8 cellular contexts compared by ENCODE assay signal in genomic region chr2:132146774-132147173, GRCh38. TPM values are rescaled to one million over a fixed set of nuclear protein-coding genes. Genes with fewer than 3 reads are reported as not detected.
DNase-seq lines count a peak whose midpoint lies in the region; ATAC-seq and TF ChIP-seq lines count a peak whose summit lies in the region.
"Not testable (repeated sequence)": the region's sequence is repeated elsewhere in the genome, so short reads cannot be mapped to it uniquely, and the experiment has no call there.

No MANE protein-coding gene starts in this region.

- not testable (repeated sequence) for H3K36me3 Mint-ChIP-seq in osteocyte (ENCODE audit: unreplicated experiment)

- not testable (repeated sequence) for H3K4me1 ChIP-seq in upper lobe of left lung

- not testable (repeated sequence) for TF ChIP-seq EP300 in upper lobe of left lung (IDR thresholded peaks at IDR 0.05)

- H3K27ac ChIP-seq in WERI-Rb-1; caudate nucleus (ENCODE audit: low read depth, low read length); upper lobe of left lung: not testable (repeated sequence)

- not testable (repeated sequence) for ATAC-seq in upper lobe of left lung (ENCODE audit: low FRiP score in 2 of 2)

- TF ChIP-seq POLR2A in upper lobe of left lung (IDR thresholded peaks at IDR 0.05), result not testable (repeated sequence)

- not testable (repeated sequence) for H3K4me3 ChIP-seq in WERI-Rb-1 (ENCODE audit: low read depth, low read length); upper lobe of left lung

- H3K27me3 Mint-ChIP-seq in osteocyte (ENCODE audit: unreplicated experiment), result not testable (repeated sequence)

- not testable (repeated sequence) for H3K27ac Mint-ChIP-seq in osteocyte (ENCODE audit: unreplicated experiment)

- not testable (repeated sequence) for H3K27me3 ChIP-seq in WERI-Rb-1 (ENCODE audit: insufficient read depth, low read depth, severe bottlenecking); upper lobe of left lung

- H3K9me3 ChIP-seq in WERI-Rb-1 (ENCODE audit: severe bottlenecking); upper lobe of left lung: not testable (repeated sequence)

- not testable (repeated sequence) for H3K4me3 Mint-ChIP-seq in osteocyte (ENCODE audit: unreplicated experiment)

- TF ChIP-seq CTCF in WERI-Rb-1 (IDR thresholded peaks at IDR 0.05; ENCODE audit: low read depth, low read length) (peak; percentile 55), osteocyte (IDR thresholded peaks at IDR 0.05) (peak; percentile 67), upper lobe of left lung (IDR thresholded peaks at IDR 0.05) (peak in 5 of 6 experiments; percentile 34 to 67 (median 49))

- H3K4me1 Mint-ChIP-seq in osteocyte (ENCODE audit: unreplicated experiment), result not testable (repeated sequence)

- DNase-seq in DMS53 treated with DMSO at 0.1 percent for 48 hours (lab: John Stamatoyannopoulos, UW; ENCODE audit: unreplicated experiment) (peak; percentile 13), KBM-7 (peak; percentile 51), NCI-H524 (lab: John Stamatoyannopoulos, UW) (peak; percentile 30 to 54), WERI-Rb-1 (peak; percentile 61), caudate nucleus (lab: John Stamatoyannopoulos, UW) (peak in 42 of 61 donors; percentile 0 to 58 (median 10)), hippocampal formation (lab: John Stamatoyannopoulos, UW) (peak; percentile 6 to 25), upper lobe of left lung (peak in 1 of 2 donors; percentile 31)
- not testable (repeated sequence) for DNase-seq in osteocyte (ENCODE audit: extremely low spot score, unreplicated experiment)

- not testable (repeated sequence) for H3K36me3 ChIP-seq in WERI-Rb-1, upper lobe of left lung

- 5 to 14% methylated on average over 4 of the region's 4 CpGs for WGBS in upper lobe of left lung, 2 donors

- H3K9me3 Mint-ChIP-seq in osteocyte (ENCODE audit: unreplicated experiment), result not testable (repeated sequence)

- in situ Hi-C loops in KBM-7 (cut with MboI; ENCODE audit: low pct_unique_long_range_greater_than_20kb, low sequenced_read_pairs), result not testable (repeated sequence)

RNA-seq across cellular contexts. Expression of gene ANKRD30BL, which starts 15.0 kb away (rescaled TPM):
- not detected in 2 replicates for total RNA-seq in osteocyte
- total RNA-seq in upper lobe of left lung, result not detected
